In the genomic region with DNA sequence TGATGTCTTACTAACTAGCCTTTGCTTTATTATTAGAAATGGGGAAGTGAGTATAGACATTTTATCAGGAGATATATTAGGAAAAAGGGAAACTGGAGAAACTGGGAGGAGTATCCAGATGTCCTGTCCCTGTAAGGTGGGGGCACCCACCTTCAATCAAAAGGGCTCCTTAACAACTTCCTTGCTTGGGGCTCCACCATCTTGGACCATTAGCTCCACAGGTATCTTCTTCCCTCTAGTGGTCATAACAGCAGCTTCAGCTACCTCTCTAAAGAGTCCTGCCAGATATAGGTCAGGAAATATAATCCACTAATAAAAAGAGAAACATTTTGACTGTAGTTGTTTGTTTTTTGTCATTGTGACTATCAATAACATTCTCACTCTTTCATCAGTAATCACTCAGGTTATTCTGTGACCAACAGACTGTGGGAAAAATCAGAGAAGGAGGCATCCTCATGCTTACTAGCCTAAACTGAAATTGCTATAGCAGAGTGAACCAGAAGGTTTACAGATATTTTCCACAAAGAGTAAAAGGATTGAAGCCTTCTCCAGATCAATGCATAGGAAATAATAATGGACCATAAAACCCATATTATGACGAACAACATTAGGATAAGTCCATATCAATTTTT, we compare ENCODE assay signal across 8 cellular contexts. TPM values are rescaled to one million over a fixed set of nuclear protein-coding genes. Genes with fewer than 3 reads are reported as not detected.
A peak's percentile ranks its signal among the peaks of the same experiment; 100 is the strongest.
DNase-seq lines count a peak whose midpoint lies in the region; ATAC-seq and TF ChIP-seq lines count a peak whose summit lies in the region.

No MANE protein-coding gene starts in this region.

- no peaks in the 10 kb centered on the region for H3K27me3 ChIP-seq in liver (ENCODE audit: control insufficient read depth in 4 of 4, insufficient read depth in 4 of 4, low read length in 3 of 4)

- no peaks in the 10 kb centered on the region for H3K4me1 ChIP-seq in liver (ENCODE audit: control insufficient read depth in 4 of 4, insufficient read depth in 4 of 4, low read length in 3 of 4)

- H3K9me3 ChIP-seq in liver (ENCODE audit: control insufficient read depth in 4 of 4, low read length in 3 of 4) = no peaks in the 10 kb centered on the region

- intact Hi-C loops in left colon (cut with DNase I, micrococcal nuclease) = no loop called here

- DNase-seq in GM03348 (ENCODE audit: low spot score) (peak; percentile 27), SW 1271 (lab: John Stamatoyannopoulos, UW) (peak; percentile 17 to 61), left colon (no peak), retina (no peak)
- DNase-seq in stimulated activated CD4-positive, alpha-beta T cell treated with anti-CD3 and anti-CD28 coated beads, Interleukin-1b, Interleukin-23, amount 100 ng/mL, for 48 hours = no peak

- no peak overlapping the region for H3K4me3 ChIP-seq in liver (ENCODE audit: low read depth in 1 of 3, low read length in 3 of 3)

- ATAC-seq in GM19467 (IDR thresholded peaks at IDR 0.05; ENCODE audit: unreplicated experiment) = peak; percentile 91
- peak; percentile 93 for ATAC-seq in HG03439 (IDR thresholded peaks at IDR 0.05; ENCODE audit: unreplicated experiment)
- no peak for ATAC-seq in left colon

- 81% methylated on average over 1 of the region's 1 CpG for WGBS in liver

- peak; percentile 31 for TF ChIP-seq CTCF in liver (IDR thresholded peaks at IDR 0.05; ENCODE audit: low read depth, low read length, missing input control)

- peak; percentile 41 to 51 for TF ChIP-seq RAD21 in liver (IDR thresholded peaks at IDR 0.05)

- no peak overlapping the region for H3K27ac ChIP-seq in liver (ENCODE audit: low read depth in 1 of 2, low read length in 2 of 2)

- H3K9ac ChIP-seq in liver (ENCODE audit: low read depth in 1 of 2, low read length in 2 of 2) = no peak overlapping the region

- H3K36me3 ChIP-seq in liver (ENCODE audit: control insufficient read depth in 4 of 4, insufficient read depth in 3 of 4, low read depth in 1 of 4, low read length in 3 of 4) = no peaks in the 10 kb centered on the region

TF ChIP-seq in liver, 16 proteins besides CTCF, POLR2A, EP300 and RAD21:
- TF ChIP-seq GABPA (IDR thresholded peaks at IDR 0.05 in 1 of 2, conservative IDR thresholded peaks at IDR 0.05 in 1 of 2) (no peak), EGR1 (IDR thresholded peaks at IDR 0.05; ENCODE audit: low read depth in 2 of 2) (no peak), RXRA (IDR thresholded peaks at IDR 0.05) (no peak), SP1 (IDR thresholded peaks at IDR 0.05) (no peak), TAF1 (conservative IDR thresholded peaks at IDR 0.05) (no peak)

RNA-seq across cellular contexts. Expression of gene OR51B4, which starts 10.4 kb away (rescaled TPM):
- total RNA-seq in liver = not detected
- not detected for polyA plus RNA-seq in liver
- total RNA-seq in left colon = not detected

RNA-seq across cellular contexts. Expression of gene HBE1, which starts 21.6 kb away (rescaled TPM):
- total RNA-seq in liver = 10 to 100 TPM in 1 of 2 donors, not detected in 1; 82.7 TPM
- polyA plus RNA-seq in liver = not detected
- not detected for total RNA-seq in left colon

RNA-seq across cellular contexts. Expression of gene OR51B2, which starts 32.8 kb away (rescaled TPM):
- total RNA-seq in liver (under 1 TPM; 0.17 to 0.37 TPM), left colon (not detected)
- not detected for polyA plus RNA-seq in liver

RNA-seq across cellular contexts. Expression of gene HBG2, which starts 36.7 kb away (rescaled TPM):
- total RNA-seq in liver = over 10,000 TPM in 1 of 2 donors, not detected in 1; 55,632 TPM
- under 1 TPM in 1 of 2 donors, not detected in 1; 0.71 TPM for polyA plus RNA-seq in liver
- not detected for total RNA-seq in left colon

RNA-seq across cellular contexts. Expression of gene HBG1, which starts 41.7 kb away (rescaled TPM):
- total RNA-seq in liver (10 to 100 TPM in 1 of 2 donors, not detected in 1; 75.1 TPM), left colon (not detected)
- polyA plus RNA-seq in liver = not detected

Comparison
In these comparisons a context has a peak if more than half of its experiments do, and no peak if none do; other contexts are left out.
1. DNase-seq: peak in GM03348 (single experiment) and SW 1271 (2 of 2); none in left colon (0 of 2), stimulated activated CD4-positive, alpha-beta T cell treated with anti-CD3 and anti-CD28 coated beads, Interleukin-1b, Interleukin-23, amount 100 ng/mL, for 48 hours (single experiment) and retina (single experiment).